8 cellular contexts compared by ENCODE assay signal in the genomic region with DNA sequence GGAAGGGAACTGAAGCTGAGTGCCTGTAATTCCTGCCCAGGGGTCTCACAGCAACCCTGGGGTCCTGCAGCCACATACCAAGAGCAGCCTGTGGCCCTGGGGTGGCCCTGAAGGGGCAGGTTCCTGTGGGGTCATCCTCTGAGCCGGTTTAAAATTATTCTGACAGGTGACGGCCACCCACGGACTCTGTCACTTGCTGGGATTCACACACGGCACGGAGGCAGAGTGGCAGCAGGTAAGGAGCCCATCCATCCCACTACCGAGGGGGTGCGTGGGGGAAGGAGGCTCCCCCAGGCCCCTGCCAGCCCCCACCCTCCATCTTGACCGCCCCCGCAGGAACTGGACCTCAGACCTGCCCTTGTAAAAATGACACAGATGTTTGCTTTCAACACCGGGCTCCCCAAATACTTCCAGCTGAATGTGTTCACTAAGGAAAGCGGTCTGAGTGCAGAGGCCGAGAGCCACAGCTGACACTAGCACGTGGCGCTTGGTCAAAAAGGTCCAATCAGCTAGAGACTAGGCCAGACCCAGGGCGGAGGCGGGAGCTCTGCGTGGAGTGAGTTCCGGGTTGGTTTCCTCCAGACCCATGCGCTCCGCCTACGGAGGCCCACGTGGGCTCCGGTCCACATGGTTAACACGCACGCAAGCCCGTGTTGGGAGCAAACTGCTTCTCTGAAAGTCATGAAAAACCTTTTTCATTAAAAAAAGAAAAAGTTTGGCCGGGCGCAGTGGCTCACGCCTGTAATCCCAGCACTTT. TPM values are rescaled to one million over a fixed set of nuclear protein-coding genes. Genes with fewer than 3 reads are reported as not detected.
DNase-seq lines count a peak whose midpoint lies in the region; ATAC-seq and TF ChIP-seq lines count a peak whose summit lies in the region.

No MANE protein-coding gene starts in this region.

- DNase-seq in AG10803 (ENCODE audit: low read depth) (peak; percentile 96), fibroblast of the conjunctiva (ENCODE audit: low read depth) (peak; percentile 63), psoas muscle (peak; percentile 89 to 93), OCI-M1 (lab: John Stamatoyannopoulos, UW) (no peak), DMS79 (lab: John Stamatoyannopoulos, UW) (no peak)
- peak; percentile 79 for DNase-seq in activated CD8-positive, alpha-beta memory T cell treated with anti-CD3 and anti-CD28 coated beads for 24 hours

- TF ChIP-seq CTCF in AG10803 (conservative IDR thresholded peaks at IDR 0.05; ENCODE audit: low read length) (no peak), psoas muscle (IDR thresholded peaks at IDR 0.05) (no peak)

- no peaks in the 10 kb centered on the region for H3K9me3 ChIP-seq in psoas muscle

- WGBS in psoas muscle, 3 donors: 29 to 56% (median 43%) methylated on average over 28 to 29 of the region's 29 CpGs

- ATAC-seq in HG03354 (IDR thresholded peaks at IDR 0.05; ENCODE audit: poor library complexity, severe bottlenecking, unreplicated experiment) (peak; percentile 88), psoas muscle (peak; percentile 75 to 86 (median 86)), GM18907 (IDR thresholded peaks at IDR 0.05; ENCODE audit: unreplicated experiment) (no peak)

- peaks cover 0 to 21% (median 2%) of the 10 kb centered on the region in 3 donors for H3K27me3 ChIP-seq in psoas muscle (ENCODE audit: insufficient read depth in 3 of 3, low read length in 2 of 3)

- H3K4me3 ChIP-seq in AG10803 (ENCODE audit: low read length) (no peak overlapping the region), psoas muscle (peak overlapping the region; percentile 28)

- peaks cover 0 to 20% of the 10 kb centered on the region in 2 donors for H3K36me3 ChIP-seq in psoas muscle (ENCODE audit: insufficient read depth in 1 of 2, low read depth in 1 of 2)

- peak overlapping the region; percentile 70 for H3K27ac ChIP-seq in psoas muscle

- peaks cover 15% of the 10 kb centered on the region for H3K4me1 ChIP-seq in psoas muscle

- intact Hi-C loops in psoas muscle (cut with DNase I): no loop called here

RNA-seq across cellular contexts. Expression of gene YBEY, which starts 10.0 kb away (rescaled TPM):
- total RNA-seq in psoas muscle: 10 to 100 TPM in 1 of 4 donors, 1 to 10 TPM in 3; 4.7 to 11.0 (median 7.1) TPM
- 10 to 100 TPM; 12.2 to 18.2 (median 14.8) TPM for polyA plus RNA-seq in psoas muscle

RNA-seq across cellular contexts. Expression of gene MCM3AP, which starts 10.8 kb away (rescaled TPM):
- total RNA-seq in psoas muscle: 100 to 1,000 TPM in 1 of 4 donors, 10 to 100 TPM in 3; 70.4 to 102 (median 89.7) TPM
- polyA plus RNA-seq in psoas muscle: 100 to 1,000 TPM in 1 of 3 donors, 10 to 100 TPM in 2; 44.0 to 104 (median 49.6) TPM

RNA-seq across cellular contexts. Expression of gene C21orf58, which starts 27.5 kb away (rescaled TPM):
- 1 to 10 TPM in 3 of 4 donors, under 1 TPM in 1; 0.49 to 3.0 (median 1.1) TPM for total RNA-seq in psoas muscle
- polyA plus RNA-seq in psoas muscle: 1 to 10 TPM in 1 of 3 donors, under 1 TPM in 2; 0.38 to 2.3 (median 0.47) TPM

RNA-seq across cellular contexts. Expression of gene PCNT, which starts 27.8 kb away (rescaled TPM):
- 100 to 1,000 TPM in 3 of 4 donors, 10 to 100 TPM in 1; 99.4 to 642 (median 295) TPM for total RNA-seq in psoas muscle
- 100 to 1,000 TPM; 118 to 294 (median 248) TPM for polyA plus RNA-seq in psoas muscle

Comparison
In these comparisons a context has a peak if more than half of its experiments do, and no peak if none do; other contexts are left out.
1. DNase-seq: peak in AG10803 (single experiment), activated CD8-positive, alpha-beta memory T cell treated with anti-CD3 and anti-CD28 coated beads for 24 hours (single experiment), fibroblast of the conjunctiva (single experiment) and psoas muscle (2 of 2); none in OCI-M1 (single experiment) and DMS79 (single experiment).